Comparison of ENCODE assay signal across 24 cellular contexts in the genomic region with DNA sequence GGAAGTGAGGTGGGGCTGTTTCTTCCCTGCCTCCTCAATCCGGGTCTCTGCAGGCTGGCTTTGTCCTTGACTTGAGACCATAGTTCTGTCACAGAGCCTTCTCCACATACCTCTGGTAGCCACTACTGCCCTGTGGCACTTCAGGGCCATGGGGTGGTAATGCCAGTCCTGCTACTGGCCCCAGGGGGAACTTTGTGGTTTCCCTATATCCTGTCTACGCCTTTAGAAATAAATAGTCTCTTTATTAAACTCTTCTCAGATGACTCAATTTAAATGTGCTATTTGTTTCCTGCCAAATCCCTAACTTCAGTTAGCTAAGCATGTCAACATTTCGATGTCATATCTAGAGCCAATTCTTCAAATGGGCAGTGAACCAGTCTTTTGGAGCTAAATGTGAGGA.
DNase-seq lines count a peak whose midpoint lies in the region; ATAC-seq and TF ChIP-seq lines count a peak whose summit lies in the region.
"Had no signal": no experiment of that assay in that cellular context is flagged by ENCODE, and none has a peak within 500 bp of the region (broad histone marks: within the 10 kb centered on the region; RNA-seq: fewer than 3 reads in every experiment).

No MANE protein-coding gene starts in this region.

- intact Hi-C loops in PC-3 (cut with micrococcal nuclease), result no loop called here

- H3F3A ChIP-seq in PC-3 (ENCODE audit: low read length, unreplicated experiment), result no peaks in the 10 kb centered on the region

- CTCF ChIA-PET in PC-3 (lab: Charles Lee), result no interaction called here

- H3K9ac ChIP-seq in PC-3 (ENCODE audit: low read length), result no peak overlapping the region
- H3K9ac ChIP-seq: parathyroid adenoma had no signal

- H2AFZ ChIP-seq in PC-3 (ENCODE audit: low read length), result no peak overlapping the region
- H2AFZ ChIP-seq: parathyroid adenoma had no signal

- peak overlapping the region; percentile 68 for H3K27ac ChIP-seq in PC-3 (ENCODE audit: low read length)
- H3K27ac ChIP-seq: breast epithelium, parathyroid adenoma, skin epidermis had no signal

- no peak for TF ChIP-seq CTCF in PC-3 (conservative IDR thresholded peaks at IDR 0.05; ENCODE audit: low read depth, low read length)

- no peaks in the 10 kb centered on the region for H3K9me2 ChIP-seq in PC-3 (replicated peaks; ENCODE audit: low read length)

- H3K9me3 ChIP-seq in PC-3 (ENCODE audit: low read length), result no peaks in the 10 kb centered on the region
- H3K9me3 ChIP-seq: breast epithelium had no signal

- no peaks in the 10 kb centered on the region for H3K79me2 ChIP-seq in PC-3 (ENCODE audit: low read length)
- H3K79me2 ChIP-seq: parathyroid adenoma had no signal

- H4K20me1 ChIP-seq in PC-3 (ENCODE audit: low read length), result no peaks in the 10 kb centered on the region

- POLR2A ChIA-PET in PC-3 (lab: Charles Lee; ENCODE audit: unreplicated experiment), result interaction anchor here (0.6 kb wide), 1 partner anchor 165 kb away, joined by 4 read pairs; no protein-coding TSS in a partner anchor

- H3K4me3 ChIP-seq in PC-3 (ENCODE audit: low read length), result no peak overlapping the region
- H3K4me3 ChIP-seq: breast epithelium, lung, skin epidermis had no signal

- peak; percentile 96 for DNase-seq in COLO829 (ENCODE audit: low spot score)
- DNase-seq in PC-3, result peak; percentile 91
- peak; percentile 95 for DNase-seq in foreskin melanocyte
- DNase-seq in D341Med (ENCODE audit: low spot score), result no peak
- DNase-seq in GOT3 (lab: John Stamatoyannopoulos, UW), result no peak
- DNase-seq: activated CD4-positive, alpha-beta T cell treated with anti-CD3 and anti-CD28 coated beads, Interleukin-2, amount 50 U/mL, for 48 hours; activated T-cell treated with anti-CD3 and anti-CD28 coated beads, Interleukin-2, amount 50 U/mL, for 72 hours; KBM-7; naive thymus-derived CD4-positive, alpha-beta T cell; NCI-H1105 treated with DMSO at 0.1 percent for 48 hours; NCI-H2171; NCI-H774; RPMI8226; stimulated activated CD4-positive, alpha-beta T cell treated with anti-CD3 and anti-CD28 coated beads, Interleukin-4, amount 100 ng/mL, for 24 hours; substantia nigra; T-cell had no signal

- H3K4me2 ChIP-seq in PC-3 (ENCODE audit: low read length), result 0 out of 2 replicates have a peak overlapping the region, but pooled peaks have one; percentile 13

- no peaks in the 10 kb centered on the region for H3K27me3 ChIP-seq in PC-3 (ENCODE audit: low read length)
- H3K27me3 ChIP-seq: breast epithelium had no signal

- ATAC-seq in GM21737 (IDR thresholded peaks at IDR 0.05; ENCODE audit: unreplicated experiment), result peak; percentile 69
- ATAC-seq in PC-3, result peak; percentile 98
- ATAC-seq in HG03439 (IDR thresholded peaks at IDR 0.05; ENCODE audit: unreplicated experiment), result no peak
- no peak for ATAC-seq in HG02884 (IDR thresholded peaks at IDR 0.05; ENCODE audit: unreplicated experiment)
- ATAC-seq: activated naive CD4-positive, alpha-beta T cell treated with anti-CD3 and anti-CD28 coated beads, Interleukin-2, amount 50 U/mL, for 72 hours; activated T-cell treated with anti-CD3 and anti-CD28 coated beads, Interleukin-2, amount 50 U/mL, for 72 hours; naive thymus-derived CD4-positive, alpha-beta T cell; T-cell had no signal

- BruUV-seq in PC-3 (replicated peaks; lab: Mats Ljungman, UMichigan), result no TSS peak

- H3K36me3 ChIP-seq in PC-3 (ENCODE audit: low read depth, low read length), result no peaks in the 10 kb centered on the region
- H3K36me3 ChIP-seq: breast epithelium had no signal

- H3K4me1 ChIP-seq in PC-3 (ENCODE audit: insufficient read depth, low read length), result peaks cover 20% of the 10 kb centered on the region
- H3K4me1 ChIP-seq: breast epithelium, parathyroid adenoma had no signal

Comparison
In these comparisons a context has a peak if more than half of its experiments do, and no peak if none do; other contexts are left out.
1. DNase-seq: peak in COLO829 (single experiment), PC-3 (single experiment) and foreskin melanocyte (single experiment); none in D341Med (single experiment) and GOT3 (single experiment).
2. ATAC-seq: peak in GM21737 (single experiment) and PC-3 (single experiment); none in HG03439 (single experiment) and HG02884 (single experiment).